11 cellular contexts compared by ENCODE assay signal in genomic region chr15:65396965-65397317, GRCh38. TPM values are rescaled to one million over a fixed set of nuclear protein-coding genes. Genes with fewer than 3 reads are reported as not detected.
"Had no signal": no experiment of that assay in that cellular context is flagged by ENCODE, and none has a peak within 500 bp of the region (broad histone marks: within the 10 kb centered on the region; RNA-seq: fewer than 3 reads in every experiment).

No MANE protein-coding gene starts in this region.

- DNase-seq: activated CD4-positive, alpha-beta memory T cell treated with anti-CD3 and anti-CD28 coated beads for 36 hours; caudate nucleus; effector CD4-positive, alpha-beta T cell; gastrocnemius medialis; retina; stimulated activated CD4-positive, alpha-beta T cell treated with anti-CD3 and anti-CD28 coated beads, Interleukin-15, amount 100 ng/mL, for 24 hours; stimulated activated CD4-positive, alpha-beta T cell treated with anti-CD3 and anti-CD28 coated beads, Interleukin-4, amount 100 ng/mL, for 24 hours; T-helper 9 cell had no signal

- H3K9me3 Mint-ChIP-seq: activated CD4-positive, alpha-beta memory T cell treated with anti-CD3 and anti-CD28 coated beads for 36 hours had no signal

- H3K4me3 ChIP-seq: coronary artery, gastrocnemius medialis, vagina had no signal

- ATAC-seq: gastrocnemius medialis had no signal

- H3K9me3 ChIP-seq: gastrocnemius medialis, vagina had no signal

- H3K4me3 Mint-ChIP-seq: activated CD4-positive, alpha-beta memory T cell treated with anti-CD3 and anti-CD28 coated beads for 36 hours had no signal

- H3K36me3 Mint-ChIP-seq: activated CD4-positive, alpha-beta memory T cell treated with anti-CD3 and anti-CD28 coated beads for 36 hours had no signal

- H3K27ac Mint-ChIP-seq: activated CD4-positive, alpha-beta memory T cell treated with anti-CD3 and anti-CD28 coated beads for 36 hours had no signal

- H3K27ac ChIP-seq: coronary artery, epithelial cell of prostate, gastrocnemius medialis, vagina had no signal

- H3K36me3 ChIP-seq: vagina had no signal

- H3K27me3 ChIP-seq: gastrocnemius medialis, vagina had no signal

RNA-seq across cellular contexts. Expression of gene IGDCC3, which starts 19.1 kb away (rescaled TPM):
- total RNA-seq: activated CD4-positive, alpha-beta memory T cell treated with anti-CD3 and anti-CD28 coated beads for 36 hours; gastrocnemius medialis had no signal
